In the genomic region with DNA sequence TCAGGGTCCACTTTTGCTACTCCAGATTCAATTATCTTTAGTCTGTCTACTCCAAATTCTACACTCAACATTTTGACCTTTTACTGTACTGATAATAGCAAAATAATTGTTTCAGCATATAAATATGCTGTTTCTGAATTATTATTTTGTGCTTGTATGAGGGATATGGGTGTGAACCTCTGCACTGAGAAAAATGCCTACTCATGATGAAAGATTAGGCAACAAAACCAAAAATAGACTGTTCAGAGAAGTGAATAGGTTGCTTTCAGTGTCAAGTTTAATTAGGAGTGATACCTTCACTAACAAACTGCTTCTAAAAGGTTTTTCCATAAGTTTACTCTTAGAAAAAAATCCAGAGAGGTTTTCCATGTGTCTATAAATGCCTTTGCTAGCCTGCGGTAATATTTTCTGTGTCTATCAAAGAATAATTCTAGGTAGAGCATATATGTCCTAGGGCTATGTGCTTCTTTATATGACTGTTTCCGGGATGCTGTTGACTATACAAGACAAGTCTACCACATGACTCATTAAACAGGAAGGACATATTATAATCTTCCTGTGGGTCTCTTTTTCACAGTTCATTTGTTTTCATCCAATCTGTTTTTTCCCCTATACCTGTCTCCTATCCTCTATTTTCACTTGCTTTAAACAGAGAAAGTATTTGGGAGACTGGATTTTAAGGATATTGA, we compare ENCODE assay signal across 3 cellular contexts.
A peak's percentile ranks its signal among the peaks of the same experiment; 100 is the strongest.
TF ChIP-seq lines count a peak whose summit lies in the region.

No MANE protein-coding gene starts in this region.

TF ChIP-seq in endothelial cell of umbilical vein, 7 proteins besides CTCF, POLR2A, EP300 and RAD21:
- TF ChIP-seq FOS (IDR thresholded peaks at IDR 0.05; ENCODE audit: borderline replicate concordance, insufficient read depth, low read length) (peak; percentile 55), EZH2 (IDR thresholded peaks at IDR 0.05; ENCODE audit: borderline replicate concordance, low read depth, low read length, severe bottlenecking) (no peak)
- TF ChIP-seq, protein P1, sequence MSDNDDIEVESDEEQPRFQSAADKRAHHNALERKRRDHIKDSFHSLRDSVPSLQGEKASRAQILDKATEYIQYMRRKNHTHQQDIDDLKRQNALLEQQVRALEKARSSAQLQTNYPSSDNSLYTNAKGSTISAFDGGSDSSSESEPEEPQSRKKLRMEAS (IDR thresholded peaks at IDR 0.05; ENCODE audit: insufficient read depth, insufficient read length): no peak

TF ChIP-seq in HepG2, 621 proteins besides CTCF, POLR2A, EP300 and RAD21 (continues in another document):
- TF ChIP-seq, protein P2, sequence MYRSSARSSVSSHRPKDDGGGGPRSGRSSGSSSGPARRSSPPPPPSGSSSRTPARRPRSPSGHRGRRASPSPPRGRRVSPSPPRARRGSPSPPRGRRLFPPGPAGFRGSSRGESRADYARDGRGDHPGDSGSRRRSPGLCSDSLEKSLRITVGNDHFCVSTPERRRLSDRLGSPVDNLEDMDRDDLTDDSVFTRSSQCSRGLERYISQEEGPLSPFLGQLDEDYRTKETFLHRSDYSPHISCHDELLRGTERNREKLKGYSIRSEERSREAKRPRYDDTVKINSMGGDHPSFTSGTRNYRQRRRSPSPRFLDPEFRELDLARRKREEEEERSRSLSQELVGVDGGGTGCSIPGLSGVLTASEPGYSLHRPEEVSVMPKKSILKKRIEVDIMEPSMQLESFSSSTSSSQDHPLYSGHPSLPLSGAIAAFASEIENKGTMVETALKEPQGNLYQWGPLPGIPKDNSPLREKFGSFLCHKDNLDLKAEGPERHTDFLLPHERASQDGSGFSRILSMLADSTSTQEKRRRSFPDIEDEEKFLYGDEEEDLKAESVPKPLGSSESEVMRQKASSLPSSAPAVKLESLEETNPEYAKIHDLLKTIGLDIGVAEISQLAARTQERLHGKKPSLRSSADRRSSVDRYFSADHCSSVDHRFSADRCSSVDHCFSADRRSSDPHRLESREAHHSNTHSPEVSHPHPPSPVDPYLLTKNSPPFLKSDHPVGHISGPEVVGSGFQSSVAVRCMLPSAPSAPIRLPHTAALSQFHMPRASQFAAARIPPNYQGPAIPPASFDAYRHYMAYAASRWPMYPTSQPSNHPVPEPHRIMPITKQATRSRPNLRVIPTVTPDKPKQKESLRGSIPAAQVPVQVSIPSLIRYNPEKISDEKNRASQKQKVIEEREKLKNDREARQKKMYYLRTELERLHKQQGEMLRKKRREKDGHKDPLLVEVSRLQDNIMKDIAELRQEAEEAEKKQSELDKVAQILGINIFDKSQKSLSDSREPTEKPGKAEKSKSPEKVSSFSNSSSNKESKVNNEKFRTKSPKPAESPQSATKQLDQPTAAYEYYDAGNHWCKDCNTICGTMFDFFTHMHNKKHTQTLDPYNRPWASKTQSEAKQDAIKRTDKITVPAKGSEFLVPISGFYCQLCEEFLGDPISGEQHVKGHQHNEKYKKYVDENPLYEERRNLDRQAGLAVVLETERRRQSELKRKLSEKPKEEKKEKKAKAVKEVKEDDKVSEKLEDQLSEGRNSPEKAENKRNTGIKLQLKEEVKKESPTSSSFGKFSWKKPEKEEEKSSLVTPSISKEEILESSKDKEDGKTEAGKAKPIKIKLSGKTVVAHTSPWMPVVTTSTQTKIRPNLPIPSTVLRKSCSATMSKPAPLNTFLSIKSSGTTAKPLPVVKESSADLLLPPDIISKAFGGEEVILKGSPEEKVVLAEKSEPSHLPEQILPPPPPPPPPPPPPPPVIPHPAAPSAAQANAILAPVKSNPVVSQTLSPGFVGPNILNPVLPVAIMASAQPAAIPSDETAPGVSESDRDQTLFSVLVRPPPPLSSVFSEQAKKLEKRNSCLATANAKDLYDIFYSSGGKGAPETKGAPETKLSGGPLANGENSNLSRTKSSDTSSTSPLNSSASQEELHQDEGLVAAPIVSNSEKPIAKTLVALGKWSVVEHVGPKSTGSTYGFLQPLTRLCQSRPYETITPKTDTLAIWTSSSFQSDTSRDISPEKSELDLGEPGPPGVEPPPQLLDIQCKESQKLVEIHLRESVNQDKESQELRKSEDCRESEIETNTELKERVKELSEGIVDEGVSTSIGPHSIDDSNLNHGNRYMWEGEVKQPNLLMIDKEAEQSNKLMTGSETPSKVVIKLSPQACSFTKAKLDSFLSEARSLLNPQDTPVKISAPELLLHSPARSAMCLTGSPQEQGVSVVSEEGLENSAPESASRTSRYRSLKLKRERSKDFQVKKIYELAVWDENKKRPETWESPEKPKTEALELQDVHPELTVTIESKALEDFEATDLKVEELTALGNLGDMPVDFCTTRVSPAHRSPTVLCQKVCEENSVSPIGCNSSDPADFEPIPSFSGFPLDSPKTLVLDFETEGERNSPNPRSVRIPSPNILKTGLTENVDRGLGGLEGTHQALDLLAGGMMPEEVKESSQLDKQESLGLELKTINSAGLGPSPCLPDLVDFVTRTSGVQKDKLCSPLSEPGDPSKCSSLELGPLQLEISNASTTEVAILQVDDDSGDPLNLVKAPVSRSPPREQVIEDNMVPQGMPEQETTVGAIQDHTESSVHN (CRISPR knock-in tag; IDR thresholded peaks at IDR 0.05): no peak
- TF ChIP-seq PCBP1 (IDR thresholded peaks at IDR 0.05; ENCODE audit: borderline replicate concordance, low read depth, low read length) (no peak), DR1 (CRISPR knock-in tag; IDR thresholded peaks at IDR 0.05) (no peak), CBFB (CRISPR knock-in tag; IDR thresholded peaks at IDR 0.05) (no peak), MAFG (CRISPR knock-in tag; IDR thresholded peaks at IDR 0.05) (no peak), SAFB2 (CRISPR knock-in tag; IDR thresholded peaks at IDR 0.05; ENCODE audit: borderline replicate concordance, low read depth) (no peak), ETV6 (CRISPR knock-in tag; conservative IDR thresholded peaks at IDR 0.05) (no peak)
- TF ChIP-seq, protein P3, sequence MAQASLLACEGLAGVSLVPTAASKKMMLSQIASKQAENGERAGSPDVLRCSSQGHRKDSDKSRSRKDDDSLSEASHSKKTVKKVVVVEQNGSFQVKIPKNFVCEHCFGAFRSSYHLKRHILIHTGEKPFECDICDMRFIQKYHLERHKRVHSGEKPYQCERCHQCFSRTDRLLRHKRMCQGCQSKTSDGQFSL (CRISPR knock-in tag; IDR thresholded peaks at IDR 0.05): no peak
- TF ChIP-seq, protein P4, sequence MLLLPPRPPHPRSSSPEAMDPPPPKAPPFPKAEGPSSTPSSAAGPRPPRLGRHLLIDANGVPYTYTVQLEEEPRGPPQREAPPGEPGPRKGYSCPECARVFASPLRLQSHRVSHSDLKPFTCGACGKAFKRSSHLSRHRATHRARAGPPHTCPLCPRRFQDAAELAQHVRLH (CRISPR knock-in tag; IDR thresholded peaks at IDR 0.05; ENCODE audit: borderline replicate concordance, low read depth): no peak

TF ChIP-seq in GM23338, 12 proteins besides CTCF, POLR2A, EP300 and RAD21:
- TF ChIP-seq ZNF331 (CRISPR knock-in tag; IDR thresholded peaks at IDR 0.05; ENCODE audit: low read depth): no peak
- no peak for TF ChIP-seq STAT1 (IDR thresholded peaks at IDR 0.05; ENCODE audit: unreplicated experiment)
- no peak for TF ChIP-seq EZH2phosphoT487 (IDR thresholded peaks at IDR 0.05; ENCODE audit: unreplicated experiment)
- no peak for TF ChIP-seq EZH2 (IDR thresholded peaks at IDR 0.05; ENCODE audit: low read depth, unreplicated experiment)
- TF ChIP-seq NANOG (IDR thresholded peaks at IDR 0.05; ENCODE audit: borderline replicate concordance): no peak
- TF ChIP-seq CREB1 (CRISPR knock-in tag; IDR thresholded peaks at IDR 0.05; ENCODE audit: low read depth): no peak
- TF ChIP-seq ZNF114 (CRISPR knock-in tag; IDR thresholded peaks at IDR 0.05): no peak
- TF ChIP-seq, protein P5, sequence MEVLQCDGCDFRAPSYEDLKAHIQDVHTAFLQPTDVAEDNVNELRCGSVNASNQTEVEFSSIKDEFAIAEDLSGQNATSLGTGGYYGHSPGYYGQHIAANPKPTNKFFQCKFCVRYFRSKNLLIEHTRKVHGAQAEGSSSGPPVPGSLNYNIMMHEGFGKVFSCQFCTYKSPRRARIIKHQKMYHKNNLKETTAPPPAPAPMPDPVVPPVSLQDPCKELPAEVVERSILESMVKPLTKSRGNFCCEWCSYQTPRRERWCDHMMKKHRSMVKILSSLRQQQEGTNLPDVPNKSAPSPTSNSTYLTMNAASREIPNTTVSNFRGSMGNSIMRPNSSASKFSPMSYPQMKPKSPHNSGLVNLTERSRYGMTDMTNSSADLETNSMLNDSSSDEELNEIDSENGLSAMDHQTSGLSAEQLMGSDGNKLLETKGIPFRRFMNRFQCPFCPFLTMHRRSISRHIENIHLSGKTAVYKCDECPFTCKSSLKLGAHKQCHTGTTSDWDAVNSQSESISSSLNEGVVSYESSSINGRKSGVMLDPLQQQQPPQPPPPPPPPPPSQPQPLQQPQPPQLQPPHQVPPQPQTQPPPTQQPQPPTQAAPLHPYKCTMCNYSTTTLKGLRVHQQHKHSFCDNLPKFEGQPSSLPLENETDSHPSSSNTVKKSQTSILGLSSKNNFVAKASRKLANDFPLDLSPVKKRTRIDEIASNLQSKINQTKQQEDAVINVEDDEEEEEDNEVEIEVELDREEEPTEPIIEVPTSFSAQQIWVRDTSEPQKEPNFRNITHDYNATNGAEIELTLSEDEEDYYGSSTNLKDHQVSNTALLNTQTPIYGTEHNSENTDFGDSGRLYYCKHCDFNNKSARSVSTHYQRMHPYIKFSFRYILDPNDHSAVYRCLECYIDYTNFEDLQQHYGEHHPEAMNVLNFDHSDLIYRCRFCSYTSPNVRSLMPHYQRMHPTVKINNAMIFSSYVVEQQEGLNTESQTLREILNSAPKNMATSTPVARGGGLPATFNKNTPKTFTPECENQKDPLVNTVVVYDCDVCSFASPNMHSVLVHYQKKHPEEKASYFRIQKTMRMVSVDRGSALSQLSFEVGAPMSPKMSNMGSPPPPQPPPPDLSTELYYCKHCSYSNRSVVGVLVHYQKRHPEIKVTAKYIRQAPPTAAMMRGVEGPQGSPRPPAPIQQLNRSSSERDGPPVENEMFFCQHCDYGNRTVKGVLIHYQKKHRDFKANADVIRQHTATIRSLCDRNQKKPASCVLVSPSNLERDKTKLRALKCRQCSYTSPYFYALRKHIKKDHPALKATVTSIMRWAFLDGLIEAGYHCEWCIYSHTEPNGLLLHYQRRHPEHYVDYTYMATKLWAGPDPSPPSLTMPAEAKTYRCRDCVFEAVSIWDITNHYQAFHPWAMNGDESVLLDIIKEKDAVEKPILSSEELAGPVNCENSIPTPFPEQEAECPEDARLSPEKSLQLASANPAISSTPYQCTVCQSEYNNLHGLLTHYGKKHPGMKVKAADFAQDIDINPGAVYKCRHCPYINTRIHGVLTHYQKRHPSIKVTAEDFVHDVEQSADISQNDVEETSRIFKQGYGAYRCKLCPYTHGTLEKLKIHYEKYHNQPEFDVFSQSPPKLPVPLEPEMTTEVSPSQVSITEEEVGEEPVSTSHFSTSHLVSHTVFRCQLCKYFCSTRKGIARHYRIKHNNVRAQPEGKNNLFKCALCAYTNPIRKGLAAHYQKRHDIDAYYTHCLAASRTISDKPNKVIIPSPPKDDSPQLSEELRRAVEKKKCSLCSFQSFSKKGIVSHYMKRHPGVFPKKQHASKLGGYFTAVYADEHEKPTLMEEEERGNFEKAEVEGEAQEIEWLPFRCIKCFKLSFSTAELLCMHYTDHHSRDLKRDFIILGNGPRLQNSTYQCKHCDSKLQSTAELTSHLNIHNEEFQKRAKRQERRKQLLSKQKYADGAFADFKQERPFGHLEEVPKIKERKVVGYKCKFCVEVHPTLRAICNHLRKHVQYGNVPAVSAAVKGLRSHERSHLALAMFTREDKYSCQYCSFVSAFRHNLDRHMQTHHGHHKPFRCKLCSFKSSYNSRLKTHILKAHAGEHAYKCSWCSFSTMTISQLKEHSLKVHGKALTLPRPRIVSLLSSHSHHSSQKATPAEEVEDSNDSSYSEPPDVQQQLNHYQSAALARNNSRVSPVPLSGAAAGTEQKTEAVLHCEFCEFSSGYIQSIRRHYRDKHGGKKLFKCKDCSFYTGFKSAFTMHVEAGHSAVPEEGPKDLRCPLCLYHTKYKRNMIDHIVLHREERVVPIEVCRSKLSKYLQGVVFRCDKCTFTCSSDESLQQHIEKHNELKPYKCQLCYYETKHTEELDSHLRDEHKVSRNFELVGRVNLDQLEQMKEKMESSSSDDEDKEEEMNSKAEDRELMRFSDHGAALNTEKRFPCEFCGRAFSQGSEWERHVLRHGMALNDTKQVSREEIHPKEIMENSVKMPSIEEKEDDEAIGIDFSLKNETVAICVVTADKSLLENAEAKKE (CRISPR knock-in tag; IDR thresholded peaks at IDR 0.05): no peak
- no peak for TF ChIP-seq JUNB (IDR thresholded peaks at IDR 0.05; ENCODE audit: unreplicated experiment)
- TF ChIP-seq, protein P6, sequence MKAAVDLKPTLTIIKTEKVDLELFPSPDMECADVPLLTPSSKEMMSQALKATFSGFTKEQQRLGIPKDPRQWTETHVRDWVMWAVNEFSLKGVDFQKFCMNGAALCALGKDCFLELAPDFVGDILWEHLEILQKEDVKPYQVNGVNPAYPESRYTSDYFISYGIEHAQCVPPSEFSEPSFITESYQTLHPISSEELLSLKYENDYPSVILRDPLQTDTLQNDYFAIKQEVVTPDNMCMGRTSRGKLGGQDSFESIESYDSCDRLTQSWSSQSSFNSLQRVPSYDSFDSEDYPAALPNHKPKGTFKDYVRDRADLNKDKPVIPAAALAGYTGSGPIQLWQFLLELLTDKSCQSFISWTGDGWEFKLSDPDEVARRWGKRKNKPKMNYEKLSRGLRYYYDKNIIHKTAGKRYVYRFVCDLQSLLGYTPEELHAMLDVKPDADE (IDR thresholded peaks at IDR 0.05): no peak
- TF ChIP-seq, protein P7, sequence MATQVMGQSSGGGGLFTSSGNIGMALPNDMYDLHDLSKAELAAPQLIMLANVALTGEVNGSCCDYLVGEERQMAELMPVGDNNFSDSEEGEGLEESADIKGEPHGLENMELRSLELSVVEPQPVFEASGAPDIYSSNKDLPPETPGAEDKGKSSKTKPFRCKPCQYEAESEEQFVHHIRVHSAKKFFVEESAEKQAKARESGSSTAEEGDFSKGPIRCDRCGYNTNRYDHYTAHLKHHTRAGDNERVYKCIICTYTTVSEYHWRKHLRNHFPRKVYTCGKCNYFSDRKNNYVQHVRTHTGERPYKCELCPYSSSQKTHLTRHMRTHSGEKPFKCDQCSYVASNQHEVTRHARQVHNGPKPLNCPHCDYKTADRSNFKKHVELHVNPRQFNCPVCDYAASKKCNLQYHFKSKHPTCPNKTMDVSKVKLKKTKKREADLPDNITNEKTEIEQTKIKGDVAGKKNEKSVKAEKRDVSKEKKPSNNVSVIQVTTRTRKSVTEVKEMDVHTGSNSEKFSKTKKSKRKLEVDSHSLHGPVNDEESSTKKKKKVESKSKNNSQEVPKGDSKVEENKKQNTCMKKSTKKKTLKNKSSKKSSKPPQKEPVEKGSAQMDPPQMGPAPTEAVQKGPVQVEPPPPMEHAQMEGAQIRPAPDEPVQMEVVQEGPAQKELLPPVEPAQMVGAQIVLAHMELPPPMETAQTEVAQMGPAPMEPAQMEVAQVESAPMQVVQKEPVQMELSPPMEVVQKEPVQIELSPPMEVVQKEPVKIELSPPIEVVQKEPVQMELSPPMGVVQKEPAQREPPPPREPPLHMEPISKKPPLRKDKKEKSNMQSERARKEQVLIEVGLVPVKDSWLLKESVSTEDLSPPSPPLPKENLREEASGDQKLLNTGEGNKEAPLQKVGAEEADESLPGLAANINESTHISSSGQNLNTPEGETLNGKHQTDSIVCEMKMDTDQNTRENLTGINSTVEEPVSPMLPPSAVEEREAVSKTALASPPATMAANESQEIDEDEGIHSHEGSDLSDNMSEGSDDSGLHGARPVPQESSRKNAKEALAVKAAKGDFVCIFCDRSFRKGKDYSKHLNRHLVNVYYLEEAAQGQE (IDR thresholded peaks at IDR 0.05; ENCODE audit: unreplicated experiment): no peak
- no peak for TF ChIP-seq POLR2AphosphoS5 (IDR thresholded peaks at IDR 0.05; ENCODE audit: low read depth)
